In genomic region chr6:90294989-90295853, GRCh38 we compare ENCODE assay signal across 8 cellular contexts. TPM values are rescaled to one million over a fixed set of nuclear protein-coding genes. Genes with fewer than 3 reads are reported as not detected.
DNase-seq lines count a peak whose midpoint lies in the region; ATAC-seq and TF ChIP-seq lines count a peak whose summit lies in the region.

No MANE protein-coding gene starts in this region.

- DNase-seq in Caki2 (ENCODE audit: low read depth) = peak; percentile 61
- peak; percentile 6 for DNase-seq in brain microvascular endothelial cell
- peak; percentile 63 for DNase-seq in inferior parietal cortex (ENCODE audit: extremely low spot score)
- DNase-seq in smooth muscle cell (lab: John Stamatoyannopoulos, UW; ENCODE audit: unreplicated experiment) = no peak
- DNase-seq in cortex of kidney (lab: John Stamatoyannopoulos, UW) = no peak
- no peak for DNase-seq in SKM-1 (lab: John Stamatoyannopoulos, UW; ENCODE audit: unreplicated experiment)

- peaks cover 11% of the 10 kb centered on the region for H3F3A ChIP-seq in smooth muscle cell (ENCODE audit: low read depth)

- ATAC-seq in HG02840 (IDR thresholded peaks at IDR 0.05; ENCODE audit: low FRiP score, unreplicated experiment) = peak; percentile 31

- WGBS in smooth muscle cell (ENCODE audit: low lambda C conversion rate) = under 1% methylated on average over 74 of the region's 79 CpGs

- H3K27ac ChIP-seq in VCaP = peak overlapping the region; percentile 75; the same call in 1 of the 2 replicates
- H3K27ac ChIP-seq in brain microvascular endothelial cell = no peak overlapping the region
- H3K27ac ChIP-seq in smooth muscle cell (ENCODE audit: low read depth) = no peak overlapping the region

- H3K79me2 ChIP-seq in smooth muscle cell (ENCODE audit: low read depth) = peaks cover 15% of the 10 kb centered on the region

- in situ Hi-C loops in Caki2 (cut with HindIII; ENCODE audit: low pct_unique_long_range_greater_than_20kb, low sequenced_read_pairs) (loop anchor here (25.0 kb wide), 1 partner anchor 308 kb away; no protein-coding TSS in a partner anchor), brain microvascular endothelial cell (cut with HindIII; ENCODE audit: low pct_ligation_motif_present, low sequenced_read_pairs) (loop anchor here (25.0 kb wide), 1 partner anchor 192 kb away; no protein-coding TSS in a partner anchor)

- H3K4me1 ChIP-seq in smooth muscle cell (ENCODE audit: low read depth) = peaks cover 17% of the 10 kb centered on the region

- H3K27me3 ChIP-seq in brain microvascular endothelial cell (replicated peaks) (peaks cover 25% of the 10 kb centered on the region), smooth muscle cell (ENCODE audit: low read depth) (peaks cover 24% of the 10 kb centered on the region)

- peaks cover 6% of the 10 kb centered on the region for H4K20me1 ChIP-seq in smooth muscle cell (ENCODE audit: low read depth)

- peak overlapping the region; percentile 100 for H3K4me2 ChIP-seq in smooth muscle cell

- H3K9ac ChIP-seq in smooth muscle cell (ENCODE audit: low read depth) = peak overlapping the region; percentile 64

- peak; percentile 45 for TF ChIP-seq CTCF in VCaP (conservative IDR thresholded peaks at IDR 0.05)
- peak; percentile 40 for TF ChIP-seq CTCF in brain microvascular endothelial cell (IDR thresholded peaks at IDR 0.05; ENCODE audit: low read depth, low read length, missing control alignments)
- TF ChIP-seq CTCF in smooth muscle cell (IDR thresholded peaks at IDR 0.05; ENCODE audit: borderline replicate concordance, insufficient read depth, poor library complexity, severe bottlenecking) = peak; percentile 14

- peak overlapping the region; percentile 88 for H2AFZ ChIP-seq in smooth muscle cell (ENCODE audit: low read depth)

- H3K36me3 ChIP-seq in brain microvascular endothelial cell (replicated peaks) = no peaks in the 10 kb centered on the region
- H3K36me3 ChIP-seq in smooth muscle cell (ENCODE audit: low read depth) = no peaks in the 10 kb centered on the region

- H3K9me3 ChIP-seq in smooth muscle cell (replicated peaks; ENCODE audit: low read depth) = no peaks in the 10 kb centered on the region

- H3K4me3 ChIP-seq in brain microvascular endothelial cell (ENCODE audit: low read depth, low read length) = peak overlapping the region; percentile 65
- H3K4me3 ChIP-seq in smooth muscle cell = peak overlapping the region; percentile 84

RNA-seq across cellular contexts. Expression of gene BACH2, which starts 1.4 kb away (rescaled TPM):
- 2.2 and 8.1 TPM in 2 replicates for total RNA-seq in Caki2 (2014; rRNA removed; shearing (Covaris generic); ENCODE audit: low replicate concordance)
- 4.3 and 4.5 TPM in 2 replicates for total RNA-seq in smooth muscle cell
- 3.0 and 3.6 TPM in 2 replicates for polyA plus RNA-seq in smooth muscle cell

Comparison
In these comparisons a context has a peak if more than half of its experiments do, and no peak if none do; other contexts are left out.
1. DNase-seq: peak in Caki2 (single experiment), brain microvascular endothelial cell (single experiment) and inferior parietal cortex (single experiment); none in smooth muscle cell (single experiment), cortex of kidney (single experiment) and SKM-1 (single experiment).
2. Peak in every context shown above with its lines, with median percentiles within 50 percentile points of each other: CTCF ChIP-seq.